1 cellular context compared by ENCODE assay signal in the genomic region with DNA sequence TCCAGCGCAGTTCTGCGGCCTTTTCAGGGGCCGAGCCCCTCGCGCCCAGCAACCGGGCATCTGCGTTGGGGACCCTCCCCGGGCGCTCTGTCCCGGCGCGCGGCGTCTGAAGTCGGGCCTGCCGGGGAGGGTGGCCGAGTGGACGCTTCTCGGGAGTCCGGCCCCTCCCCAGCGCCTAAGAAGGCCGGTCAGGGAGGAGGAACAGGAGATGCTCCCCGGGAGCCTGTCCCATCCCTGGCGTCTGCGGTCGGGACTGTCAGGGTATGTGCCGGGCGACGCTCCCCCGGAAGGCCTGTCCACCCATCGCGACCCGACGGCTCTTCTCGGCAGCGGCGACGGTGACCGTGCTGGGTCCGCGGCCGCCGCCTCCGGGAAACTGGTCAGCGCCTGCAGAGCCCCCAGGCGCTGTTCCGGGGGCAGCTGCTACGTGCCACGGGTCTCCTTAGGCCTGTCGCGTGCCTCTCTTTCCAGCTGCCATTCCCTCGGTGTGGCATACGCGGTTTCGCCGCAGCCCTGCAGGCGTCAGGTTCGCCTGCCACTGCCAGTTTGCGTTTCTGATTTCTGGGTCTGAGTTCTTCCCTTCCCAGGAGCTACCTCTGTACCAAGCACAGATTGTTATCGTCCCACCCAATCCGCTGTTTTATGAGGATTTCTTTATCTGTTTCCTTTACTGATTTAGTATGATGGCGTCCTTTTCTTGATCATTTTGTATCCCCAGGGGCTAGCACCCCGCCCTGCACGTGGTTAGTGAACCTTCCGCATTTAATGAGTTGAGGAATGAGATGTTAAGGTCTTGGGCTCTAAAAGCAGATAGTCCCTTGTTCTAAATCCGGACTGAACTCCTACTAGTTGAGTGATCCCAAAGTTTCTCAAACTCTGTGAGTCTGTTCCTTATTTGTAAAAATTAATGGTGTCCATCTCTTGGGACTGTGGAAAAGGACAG.
TF ChIP-seq lines count a peak whose summit lies in the region.

No MANE protein-coding gene starts in this region.

TF ChIP-seq in HepG2, 621 proteins besides CTCF, POLR2A, EP300 and RAD21 (continued from another document and continues in another):
- TF ChIP-seq CAMTA2 (CRISPR knock-in tag; IDR thresholded peaks at IDR 0.05; ENCODE audit: borderline replicate concordance) (no peak), CCAR2 (optimal IDR thresholded peaks at IDR 0.05; ENCODE audit: low read depth, low read length) (no peak), ZFX (CRISPR knock-in tag; IDR thresholded peaks at IDR 0.05; ENCODE audit: low read depth) (peak; percentile 92), ZNF605 (CRISPR knock-in tag; IDR thresholded peaks at IDR 0.05) (0 out of 2 replicates have a peak, but pooled peaks have one; percentile 18), ARNT (IDR thresholded peaks at IDR 0.05) (no peak), ZNF780A (CRISPR knock-in tag; IDR thresholded peaks at IDR 0.05) (no peak), ZFP37 (CRISPR knock-in tag; IDR thresholded peaks at IDR 0.05; ENCODE audit: borderline replicate concordance) (no peak), KLF11 (CRISPR knock-in tag; IDR thresholded peaks at IDR 0.05) (no peak), ZNF251 (CRISPR knock-in tag; IDR thresholded peaks at IDR 0.05) (no peak), GZF1 (CRISPR knock-in tag; IDR thresholded peaks at IDR 0.05) (no peak), FOXA3 (CRISPR knock-in tag; IDR thresholded peaks at IDR 0.05) (no peak), ZNF737 (CRISPR knock-in tag; IDR thresholded peaks at IDR 0.05; ENCODE audit: borderline replicate concordance) (no peak), ZNF235 (CRISPR knock-in tag; IDR thresholded peaks at IDR 0.05; ENCODE audit: borderline replicate concordance) (peak; percentile 52; the same call in 1 of the 2 replicates), MIER3 (CRISPR knock-in tag; IDR thresholded peaks at IDR 0.05; ENCODE audit: borderline replicate concordance) (no peak), ZNF326 (CRISPR knock-in tag; IDR thresholded peaks at IDR 0.05; ENCODE audit: borderline replicate concordance) (no peak), ZNF746 (CRISPR knock-in tag; IDR thresholded peaks at IDR 0.05) (no peak)
- TF ChIP-seq, protein P1, sequence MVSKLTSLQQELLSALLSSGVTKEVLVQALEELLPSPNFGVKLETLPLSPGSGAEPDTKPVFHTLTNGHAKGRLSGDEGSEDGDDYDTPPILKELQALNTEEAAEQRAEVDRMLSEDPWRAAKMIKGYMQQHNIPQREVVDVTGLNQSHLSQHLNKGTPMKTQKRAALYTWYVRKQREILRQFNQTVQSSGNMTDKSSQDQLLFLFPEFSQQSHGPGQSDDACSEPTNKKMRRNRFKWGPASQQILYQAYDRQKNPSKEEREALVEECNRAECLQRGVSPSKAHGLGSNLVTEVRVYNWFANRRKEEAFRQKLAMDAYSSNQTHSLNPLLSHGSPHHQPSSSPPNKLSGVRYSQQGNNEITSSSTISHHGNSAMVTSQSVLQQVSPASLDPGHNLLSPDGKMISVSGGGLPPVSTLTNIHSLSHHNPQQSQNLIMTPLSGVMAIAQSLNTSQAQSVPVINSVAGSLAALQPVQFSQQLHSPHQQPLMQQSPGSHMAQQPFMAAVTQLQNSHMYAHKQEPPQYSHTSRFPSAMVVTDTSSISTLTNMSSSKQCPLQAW (CRISPR knock-in tag; IDR thresholded peaks at IDR 0.05): no peak
- TF ChIP-seq, protein P2, sequence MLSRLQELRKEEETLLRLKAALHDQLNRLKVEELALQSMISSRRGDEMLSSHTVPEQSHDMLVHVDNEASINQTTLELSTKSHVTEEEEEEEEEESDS (CRISPR knock-in tag; IDR thresholded peaks at IDR 0.05; ENCODE audit: borderline replicate concordance): no peak
- TF ChIP-seq, protein P3, sequence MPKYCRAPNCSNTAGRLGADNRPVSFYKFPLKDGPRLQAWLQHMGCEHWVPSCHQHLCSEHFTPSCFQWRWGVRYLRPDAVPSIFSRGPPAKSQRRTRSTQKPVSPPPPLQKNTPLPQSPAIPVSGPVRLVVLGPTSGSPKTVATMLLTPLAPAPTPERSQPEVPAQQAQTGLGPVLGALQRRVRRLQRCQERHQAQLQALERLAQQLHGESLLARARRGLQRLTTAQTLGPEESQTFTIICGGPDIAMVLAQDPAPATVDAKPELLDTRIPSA (CRISPR knock-in tag; IDR thresholded peaks at IDR 0.05; ENCODE audit: borderline replicate concordance): no peak
- TF ChIP-seq, protein P4, sequence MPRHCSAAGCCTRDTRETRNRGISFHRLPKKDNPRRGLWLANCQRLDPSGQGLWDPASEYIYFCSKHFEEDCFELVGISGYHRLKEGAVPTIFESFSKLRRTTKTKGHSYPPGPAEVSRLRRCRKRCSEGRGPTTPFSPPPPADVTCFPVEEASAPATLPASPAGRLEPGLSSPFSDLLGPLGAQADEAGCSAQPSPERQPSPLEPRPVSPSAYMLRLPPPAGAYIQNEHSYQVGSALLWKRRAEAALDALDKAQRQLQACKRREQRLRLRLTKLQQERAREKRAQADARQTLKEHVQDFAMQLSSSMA (CRISPR knock-in tag; IDR thresholded peaks at IDR 0.05): no peak
- TF ChIP-seq, protein P5, sequence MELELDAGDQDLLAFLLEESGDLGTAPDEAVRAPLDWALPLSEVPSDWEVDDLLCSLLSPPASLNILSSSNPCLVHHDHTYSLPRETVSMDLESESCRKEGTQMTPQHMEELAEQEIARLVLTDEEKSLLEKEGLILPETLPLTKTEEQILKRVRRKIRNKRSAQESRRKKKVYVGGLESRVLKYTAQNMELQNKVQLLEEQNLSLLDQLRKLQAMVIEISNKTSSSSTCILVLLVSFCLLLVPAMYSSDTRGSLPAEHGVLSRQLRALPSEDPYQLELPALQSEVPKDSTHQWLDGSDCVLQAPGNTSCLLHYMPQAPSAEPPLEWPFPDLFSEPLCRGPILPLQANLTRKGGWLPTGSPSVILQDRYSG (CRISPR knock-in tag; IDR thresholded peaks at IDR 0.05): peak; percentile 19; the same call in 1 of the 2 replicates
- TF ChIP-seq, protein P6, sequence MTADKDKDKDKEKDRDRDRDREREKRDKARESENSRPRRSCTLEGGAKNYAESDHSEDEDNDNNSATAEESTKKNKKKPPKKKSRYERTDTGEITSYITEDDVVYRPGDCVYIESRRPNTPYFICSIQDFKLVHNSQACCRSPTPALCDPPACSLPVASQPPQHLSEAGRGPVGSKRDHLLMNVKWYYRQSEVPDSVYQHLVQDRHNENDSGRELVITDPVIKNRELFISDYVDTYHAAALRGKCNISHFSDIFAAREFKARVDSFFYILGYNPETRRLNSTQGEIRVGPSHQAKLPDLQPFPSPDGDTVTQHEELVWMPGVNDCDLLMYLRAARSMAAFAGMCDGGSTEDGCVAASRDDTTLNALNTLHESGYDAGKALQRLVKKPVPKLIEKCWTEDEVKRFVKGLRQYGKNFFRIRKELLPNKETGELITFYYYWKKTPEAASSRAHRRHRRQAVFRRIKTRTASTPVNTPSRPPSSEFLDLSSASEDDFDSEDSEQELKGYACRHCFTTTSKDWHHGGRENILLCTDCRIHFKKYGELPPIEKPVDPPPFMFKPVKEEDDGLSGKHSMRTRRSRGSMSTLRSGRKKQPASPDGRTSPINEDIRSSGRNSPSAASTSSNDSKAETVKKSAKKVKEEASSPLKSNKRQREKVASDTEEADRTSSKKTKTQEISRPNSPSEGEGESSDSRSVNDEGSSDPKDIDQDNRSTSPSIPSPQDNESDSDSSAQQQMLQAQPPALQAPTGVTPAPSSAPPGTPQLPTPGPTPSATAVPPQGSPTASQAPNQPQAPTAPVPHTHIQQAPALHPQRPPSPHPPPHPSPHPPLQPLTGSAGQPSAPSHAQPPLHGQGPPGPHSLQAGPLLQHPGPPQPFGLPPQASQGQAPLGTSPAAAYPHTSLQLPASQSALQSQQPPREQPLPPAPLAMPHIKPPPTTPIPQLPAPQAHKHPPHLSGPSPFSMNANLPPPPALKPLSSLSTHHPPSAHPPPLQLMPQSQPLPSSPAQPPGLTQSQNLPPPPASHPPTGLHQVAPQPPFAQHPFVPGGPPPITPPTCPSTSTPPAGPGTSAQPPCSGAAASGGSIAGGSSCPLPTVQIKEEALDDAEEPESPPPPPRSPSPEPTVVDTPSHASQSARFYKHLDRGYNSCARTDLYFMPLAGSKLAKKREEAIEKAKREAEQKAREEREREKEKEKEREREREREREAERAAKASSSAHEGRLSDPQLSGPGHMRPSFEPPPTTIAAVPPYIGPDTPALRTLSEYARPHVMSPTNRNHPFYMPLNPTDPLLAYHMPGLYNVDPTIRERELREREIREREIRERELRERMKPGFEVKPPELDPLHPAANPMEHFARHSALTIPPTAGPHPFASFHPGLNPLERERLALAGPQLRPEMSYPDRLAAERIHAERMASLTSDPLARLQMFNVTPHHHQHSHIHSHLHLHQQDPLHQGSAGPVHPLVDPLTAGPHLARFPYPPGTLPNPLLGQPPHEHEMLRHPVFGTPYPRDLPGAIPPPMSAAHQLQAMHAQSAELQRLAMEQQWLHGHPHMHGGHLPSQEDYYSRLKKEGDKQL (CRISPR knock-in tag; IDR thresholded peaks at IDR 0.05; ENCODE audit: low read depth): no peak
- TF ChIP-seq, protein P7, sequence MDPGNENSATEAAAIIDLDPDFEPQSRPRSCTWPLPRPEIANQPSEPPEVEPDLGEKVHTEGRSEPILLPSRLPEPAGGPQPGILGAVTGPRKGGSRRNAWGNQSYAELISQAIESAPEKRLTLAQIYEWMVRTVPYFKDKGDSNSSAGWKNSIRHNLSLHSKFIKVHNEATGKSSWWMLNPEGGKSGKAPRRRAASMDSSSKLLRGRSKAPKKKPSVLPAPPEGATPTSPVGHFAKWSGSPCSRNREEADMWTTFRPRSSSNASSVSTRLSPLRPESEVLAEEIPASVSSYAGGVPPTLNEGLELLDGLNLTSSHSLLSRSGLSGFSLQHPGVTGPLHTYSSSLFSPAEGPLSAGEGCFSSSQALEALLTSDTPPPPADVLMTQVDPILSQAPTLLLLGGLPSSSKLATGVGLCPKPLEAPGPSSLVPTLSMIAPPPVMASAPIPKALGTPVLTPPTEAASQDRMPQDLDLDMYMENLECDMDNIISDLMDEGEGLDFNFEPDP (CRISPR knock-in tag; conservative IDR thresholded peaks at IDR 0.05): no peak
- TF ChIP-seq, protein P8, sequence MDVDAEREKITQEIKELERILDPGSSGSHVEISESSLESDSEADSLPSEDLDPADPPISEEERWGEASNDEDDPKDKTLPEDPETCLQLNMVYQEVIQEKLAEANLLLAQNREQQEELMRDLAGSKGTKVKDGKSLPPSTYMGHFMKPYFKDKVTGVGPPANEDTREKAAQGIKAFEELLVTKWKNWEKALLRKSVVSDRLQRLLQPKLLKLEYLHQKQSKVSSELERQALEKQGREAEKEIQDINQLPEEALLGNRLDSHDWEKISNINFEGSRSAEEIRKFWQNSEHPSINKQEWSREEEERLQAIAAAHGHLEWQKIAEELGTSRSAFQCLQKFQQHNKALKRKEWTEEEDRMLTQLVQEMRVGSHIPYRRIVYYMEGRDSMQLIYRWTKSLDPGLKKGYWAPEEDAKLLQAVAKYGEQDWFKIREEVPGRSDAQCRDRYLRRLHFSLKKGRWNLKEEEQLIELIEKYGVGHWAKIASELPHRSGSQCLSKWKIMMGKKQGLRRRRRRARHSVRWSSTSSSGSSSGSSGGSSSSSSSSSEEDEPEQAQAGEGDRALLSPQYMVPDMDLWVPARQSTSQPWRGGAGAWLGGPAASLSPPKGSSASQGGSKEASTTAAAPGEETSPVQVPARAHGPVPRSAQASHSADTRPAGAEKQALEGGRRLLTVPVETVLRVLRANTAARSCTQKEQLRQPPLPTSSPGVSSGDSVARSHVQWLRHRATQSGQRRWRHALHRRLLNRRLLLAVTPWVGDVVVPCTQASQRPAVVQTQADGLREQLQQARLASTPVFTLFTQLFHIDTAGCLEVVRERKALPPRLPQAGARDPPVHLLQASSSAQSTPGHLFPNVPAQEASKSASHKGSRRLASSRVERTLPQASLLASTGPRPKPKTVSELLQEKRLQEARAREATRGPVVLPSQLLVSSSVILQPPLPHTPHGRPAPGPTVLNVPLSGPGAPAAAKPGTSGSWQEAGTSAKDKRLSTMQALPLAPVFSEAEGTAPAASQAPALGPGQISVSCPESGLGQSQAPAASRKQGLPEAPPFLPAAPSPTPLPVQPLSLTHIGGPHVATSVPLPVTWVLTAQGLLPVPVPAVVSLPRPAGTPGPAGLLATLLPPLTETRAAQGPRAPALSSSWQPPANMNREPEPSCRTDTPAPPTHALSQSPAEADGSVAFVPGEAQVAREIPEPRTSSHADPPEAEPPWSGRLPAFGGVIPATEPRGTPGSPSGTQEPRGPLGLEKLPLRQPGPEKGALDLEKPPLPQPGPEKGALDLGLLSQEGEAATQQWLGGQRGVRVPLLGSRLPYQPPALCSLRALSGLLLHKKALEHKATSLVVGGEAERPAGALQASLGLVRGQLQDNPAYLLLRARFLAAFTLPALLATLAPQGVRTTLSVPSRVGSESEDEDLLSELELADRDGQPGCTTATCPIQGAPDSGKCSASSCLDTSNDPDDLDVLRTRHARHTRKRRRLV (CRISPR knock-in tag; IDR thresholded peaks at IDR 0.05): no peak
- TF ChIP-seq, protein P9, sequence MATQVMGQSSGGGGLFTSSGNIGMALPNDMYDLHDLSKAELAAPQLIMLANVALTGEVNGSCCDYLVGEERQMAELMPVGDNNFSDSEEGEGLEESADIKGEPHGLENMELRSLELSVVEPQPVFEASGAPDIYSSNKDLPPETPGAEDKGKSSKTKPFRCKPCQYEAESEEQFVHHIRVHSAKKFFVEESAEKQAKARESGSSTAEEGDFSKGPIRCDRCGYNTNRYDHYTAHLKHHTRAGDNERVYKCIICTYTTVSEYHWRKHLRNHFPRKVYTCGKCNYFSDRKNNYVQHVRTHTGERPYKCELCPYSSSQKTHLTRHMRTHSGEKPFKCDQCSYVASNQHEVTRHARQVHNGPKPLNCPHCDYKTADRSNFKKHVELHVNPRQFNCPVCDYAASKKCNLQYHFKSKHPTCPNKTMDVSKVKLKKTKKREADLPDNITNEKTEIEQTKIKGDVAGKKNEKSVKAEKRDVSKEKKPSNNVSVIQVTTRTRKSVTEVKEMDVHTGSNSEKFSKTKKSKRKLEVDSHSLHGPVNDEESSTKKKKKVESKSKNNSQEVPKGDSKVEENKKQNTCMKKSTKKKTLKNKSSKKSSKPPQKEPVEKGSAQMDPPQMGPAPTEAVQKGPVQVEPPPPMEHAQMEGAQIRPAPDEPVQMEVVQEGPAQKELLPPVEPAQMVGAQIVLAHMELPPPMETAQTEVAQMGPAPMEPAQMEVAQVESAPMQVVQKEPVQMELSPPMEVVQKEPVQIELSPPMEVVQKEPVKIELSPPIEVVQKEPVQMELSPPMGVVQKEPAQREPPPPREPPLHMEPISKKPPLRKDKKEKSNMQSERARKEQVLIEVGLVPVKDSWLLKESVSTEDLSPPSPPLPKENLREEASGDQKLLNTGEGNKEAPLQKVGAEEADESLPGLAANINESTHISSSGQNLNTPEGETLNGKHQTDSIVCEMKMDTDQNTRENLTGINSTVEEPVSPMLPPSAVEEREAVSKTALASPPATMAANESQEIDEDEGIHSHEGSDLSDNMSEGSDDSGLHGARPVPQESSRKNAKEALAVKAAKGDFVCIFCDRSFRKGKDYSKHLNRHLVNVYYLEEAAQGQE (IDR thresholded peaks at IDR 0.05; ENCODE audit: borderline replicate concordance in 1 of 2, low read depth in 1 of 2, low read length in 2 of 2): no peak
